In the genomic region with DNA sequence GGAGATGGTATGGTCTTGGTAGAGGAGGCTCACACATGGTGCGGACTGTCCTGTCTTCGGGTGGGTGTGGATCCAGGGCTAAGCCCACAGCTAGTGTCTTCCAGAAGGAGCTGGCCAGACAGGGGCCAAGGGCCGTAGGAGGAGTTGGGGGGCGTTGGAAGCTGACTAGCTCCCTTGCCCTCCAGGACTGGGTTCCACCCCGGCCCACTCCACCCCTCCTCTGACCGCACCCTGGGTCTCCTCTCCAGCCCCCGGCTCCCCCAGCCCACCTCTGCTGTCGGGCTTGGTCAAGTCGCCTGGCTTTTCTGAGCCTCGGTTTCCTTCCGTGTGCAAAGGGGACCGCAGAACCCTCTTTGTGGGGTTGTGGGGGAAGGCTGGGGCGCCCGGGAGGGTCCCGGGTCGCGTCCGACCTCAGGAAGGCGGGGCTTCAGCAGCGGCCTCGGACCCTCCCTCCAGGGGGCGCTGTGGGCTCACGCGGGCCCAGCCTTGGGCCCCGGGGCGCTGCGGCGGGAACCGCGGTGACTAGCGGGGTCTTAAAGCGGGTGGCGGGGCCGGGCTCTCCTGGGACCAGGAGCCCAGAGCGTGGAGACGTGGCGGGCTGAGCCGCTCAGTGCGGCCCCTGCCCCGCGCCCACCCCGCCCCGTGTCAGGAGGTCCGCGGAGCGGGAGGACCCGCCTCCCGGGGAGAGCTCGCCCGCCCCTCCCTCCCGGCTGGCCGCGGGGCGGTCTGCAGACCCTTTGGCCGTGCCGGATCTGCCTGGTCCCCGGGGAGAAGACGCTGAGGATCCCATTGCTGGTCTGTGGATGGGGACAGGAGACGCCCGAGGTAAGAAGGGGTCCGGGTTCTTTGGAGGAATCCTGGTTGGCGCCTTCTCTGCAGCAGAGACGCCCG, we compare ENCODE assay signal across 9 cellular contexts. TPM values are rescaled to one million over a fixed set of nuclear protein-coding genes. Genes with fewer than 3 reads are reported as not detected.
DNase-seq lines count a peak whose midpoint lies in the region; FAIRE-seq and TF ChIP-seq lines count a peak whose summit lies in the region.
"Had no signal": no experiment of that assay in that cellular context is flagged by ENCODE, and none has a peak within 500 bp of the region (broad histone marks: within the 10 kb centered on the region; RNA-seq: fewer than 3 reads in every experiment).

No MANE protein-coding gene starts in this region.

- H3K36me3 ChIP-seq in iPS DF 6.9 (ENCODE audit: control insufficient read depth, insufficient read depth, low read length), result no peaks in the 10 kb centered on the region

- H3K36me3 Mint-ChIP-seq in activated naive CD8-positive, alpha-beta T cell, result peaks cover under 1% of the 10 kb centered on the region

- no peak for FAIRE-seq in H54 (lab: Jason Lieb, UNC)
- FAIRE-seq: islet of Langerhans had no signal

- H3K27me3 ChIP-seq in iPS DF 6.9 (ENCODE audit: control insufficient read depth, insufficient read depth, low read length), result no peaks in the 10 kb centered on the region; the same call in 1 of the 2 replicates

- TF ChIP-seq POLR2A in H54 (IDR thresholded peaks at IDR 0.05; ENCODE audit: low read depth, low read length), result no peak

- H3K9me3 Mint-ChIP-seq in activated naive CD8-positive, alpha-beta T cell (ENCODE audit: low read depth), result peaks cover under 1% of the 10 kb centered on the region

- DNase-seq in AG08396 (ENCODE audit: low spot score) (peak; percentile 64), H54 (ENCODE audit: insufficient read length, low spot score) (peak; percentile 72), SK-N-DZ (ENCODE audit: low spot score) (peak; percentile 86), iPS DF 6.9 (ENCODE audit: low read depth, low spot score) (no peak), caudate nucleus (lab: John Stamatoyannopoulos, UW) (no peak), HCEC 1CT (no peak)
- peak; percentile 65 to 79 for DNase-seq in stimulated activated CD4-positive, alpha-beta T cell treated with anti-CD3 and anti-CD28 coated beads, Interleukin-2, amount 100 ng/mL, for 48 hours

- no peak overlapping the region for H3K27ac Mint-ChIP-seq in activated naive CD8-positive, alpha-beta T cell

- H3K4me1 ChIP-seq in iPS DF 6.9 (ENCODE audit: control insufficient read depth, insufficient read depth, low read length), result peaks cover 4% of the 10 kb centered on the region; the same call in 1 of the 2 replicates

- H3K4me1 Mint-ChIP-seq in activated naive CD8-positive, alpha-beta T cell (ENCODE audit: low read depth), result peaks cover 17% of the 10 kb centered on the region

- H3K27ac ChIP-seq in iPS DF 6.9 (ENCODE audit: low read length) (no peak overlapping the region), caudate nucleus (ENCODE audit: low read depth, low read length) (no peak overlapping the region)

- no peaks in the 10 kb centered on the region for H3K9me3 ChIP-seq in iPS DF 6.9 (ENCODE audit: control insufficient read depth, insufficient read depth, low read length)

- H3K4me3 Mint-ChIP-seq in activated naive CD8-positive, alpha-beta T cell, result peak overlapping the region; percentile 67

- H3K27me3 Mint-ChIP-seq in activated naive CD8-positive, alpha-beta T cell, result peaks cover 6% of the 10 kb centered on the region

- peak overlapping the region; percentile 47 for H3K4me3 ChIP-seq in iPS DF 6.9 (ENCODE audit: low read length)

- no CpG with 5 or more reads among the region's 64 CpGs for WGBS in iPS DF 6.9 (ENCODE audit: insufficient coverage, insufficient read length)

RNA-seq across cellular contexts. Expression of a gene that starts 5.4 kb away (rescaled TPM):
- polyA plus RNA-seq in SK-N-DZ (2014; cell fraction: cytosol; rRNA removed), result not detected in 2 replicates
- polyA plus RNA-seq in SK-N-DZ (2014; cell fraction: nucleus; rRNA removed), result not detected in 2 replicates

RNA-seq across cellular contexts. Expression of a gene that starts 17.8 kb away (rescaled TPM):
- polyA plus RNA-seq in SK-N-DZ (2014; cell fraction: cytosol; rRNA removed), result not detected in 2 replicates
- not detected in 2 replicates for polyA plus RNA-seq in SK-N-DZ (2014; cell fraction: nucleus; rRNA removed)

RNA-seq across cellular contexts. Expression of a gene that starts 22.1 kb away (rescaled TPM):
- 14.7 and 15.5 TPM in 2 replicates for polyA plus RNA-seq in SK-N-DZ (2014; cell fraction: cytosol; rRNA removed)
- polyA plus RNA-seq in SK-N-DZ (2014; cell fraction: nucleus; rRNA removed), result 7.1 and 11.7 TPM in 2 replicates

RNA-seq across cellular contexts. Expression of a gene that starts 22.7 kb away (rescaled TPM):
- polyA plus RNA-seq in SK-N-DZ (2014; cell fraction: cytosol; rRNA removed), result 30.3 and 30.4 TPM in 2 replicates
- 28.4 and 31.8 TPM in 2 replicates for polyA plus RNA-seq in SK-N-DZ (2014; cell fraction: nucleus; rRNA removed)

RNA-seq across cellular contexts. Expression of a gene that starts 39.0 kb away (rescaled TPM):
- polyA plus RNA-seq in SK-N-DZ (2014; cell fraction: cytosol; rRNA removed), result 33.1 and 37.2 TPM in 2 replicates
- 164 and 170 TPM in 2 replicates for polyA plus RNA-seq in SK-N-DZ (2014; cell fraction: nucleus; rRNA removed)

Comparison
In these comparisons a context has a peak if more than half of its experiments do, and no peak if none do; other contexts are left out.
1. DNase-seq: peak in AG08396 (single experiment), H54 (single experiment), SK-N-DZ (single experiment) and stimulated activated CD4-positive, alpha-beta T cell treated with anti-CD3 and anti-CD28 coated beads, Interleukin-2, amount 100 ng/mL, for 48 hours (2 of 2); none in iPS DF 6.9 (single experiment), caudate nucleus (0 of 61) and HCEC 1CT (single experiment).